22 cellular contexts compared by ENCODE assay signal in genomic region chr1:169238506-169238905, GRCh38.
DNase-seq lines count a peak whose midpoint lies in the region; ATAC-seq, FAIRE-seq and TF ChIP-seq lines count a peak whose summit lies in the region.
"Had no signal": no experiment of that assay in that cellular context is flagged by ENCODE, and none has a peak within 500 bp of the region (broad histone marks: within the 10 kb centered on the region; RNA-seq: fewer than 3 reads in every experiment).

No MANE protein-coding gene starts in this region.

- H3K27me3 ChIP-seq in GM23248 (replicated peaks; ENCODE audit: insufficient read depth) (no peaks in the 10 kb centered on the region), brain microvascular endothelial cell (replicated peaks) (no peaks in the 10 kb centered on the region), foreskin keratinocyte (no peaks in the 10 kb centered on the region)
- H3K27me3 ChIP-seq: BLaER1 had no signal

- H3F3A ChIP-seq in GM23248 (ENCODE audit: insufficient read depth): 0 out of 2 replicates have a peak, but pooled peaks cover 7% of the 10 kb centered on the region

- peak; percentile 71 for ATAC-seq in foreskin keratinocyte
- ATAC-seq: naive thymus-derived CD8-positive, alpha-beta T cell had no signal

- H3K4me1 ChIP-seq in GM23248 (ENCODE audit: insufficient read depth) (peaks cover 16% of the 10 kb centered on the region), foreskin keratinocyte (peaks cover 9% of the 10 kb centered on the region)
- H3K4me1 ChIP-seq: BLaER1 had no signal

- H3K4me2 ChIP-seq in GM23248 (ENCODE audit: unreplicated experiment): no peak overlapping the region
- H3K4me2 ChIP-seq: BLaER1 had no signal

- H3K79me2 ChIP-seq in GM23248 (ENCODE audit: insufficient read depth): no peaks in the 10 kb centered on the region
- H3K79me2 ChIP-seq: parathyroid adenoma had no signal

- no peaks in the 10 kb centered on the region for H3K9me2 ChIP-seq in GM23248 (ENCODE audit: insufficient read depth)

- H3K4me3 ChIP-seq in GM23248 (no peak overlapping the region), brain microvascular endothelial cell (ENCODE audit: low read depth, low read length) (no peak overlapping the region)
- H3K4me3 ChIP-seq: BLaER1, skin epidermis had no signal

- no peaks in the 10 kb centered on the region; the same call in 1 of the 2 replicates for H3K36me3 ChIP-seq in GM23248 (ENCODE audit: low read depth)
- H3K36me3 ChIP-seq in brain microvascular endothelial cell (replicated peaks): no peaks in the 10 kb centered on the region
- H3K36me3 ChIP-seq: BLaER1 had no signal

- WGBS in GM23248 (ENCODE audit: low coverage in 1 of 2, low lambda C conversion rate in 2 of 2, missing lambda C conversion rate in 2 of 2), 2 experiments: 54 to 61% methylated on average over 3 of the region's 3 CpGs

- TF ChIP-seq CTCF in D721Med (IDR thresholded peaks at IDR 0.05; ENCODE audit: insufficient read depth, missing control alignments) (no peak), brain microvascular endothelial cell (IDR thresholded peaks at IDR 0.05; ENCODE audit: low read depth, low read length, missing control alignments) (no peak), foreskin keratinocyte (conservative IDR thresholded peaks at IDR 0.05) (no peak)

- peak; percentile 85 for FAIRE-seq in D721Med (lab: Jason Lieb, UNC)

- H3K27ac ChIP-seq in GM23248: no peak overlapping the region
- no peak overlapping the region for H3K27ac ChIP-seq in brain microvascular endothelial cell
- no peak overlapping the region for H3K27ac ChIP-seq in foreskin keratinocyte
- H3K27ac ChIP-seq: BLaER1, parathyroid adenoma, skin epidermis had no signal

- in situ Hi-C loops in GM23248 (cut with MboI): no loop called here
- in situ Hi-C loops in brain microvascular endothelial cell (cut with HindIII; ENCODE audit: low pct_ligation_motif_present, low sequenced_read_pairs): no loop called here

- no peaks in the 10 kb centered on the region for H4K20me1 ChIP-seq in GM23248 (ENCODE audit: insufficient read depth)
- H4K20me1 ChIP-seq: BLaER1 had no signal

- no peak for DNase-seq in D721Med (ENCODE audit: insufficient read length, low spot score)
- peak; percentile 71 for DNase-seq in GM23248
- peak; percentile 5 for DNase-seq in brain microvascular endothelial cell
- peak in 1 of 2 donors; percentile 46 for DNase-seq in foreskin keratinocyte
- no peak for DNase-seq in retina
- DNase-seq in cerebellar nuclear complex (lab: John Stamatoyannopoulos, UW): no peak
- DNase-seq in SIG-M5 treated with dmso at 0.1 percent for 504 hours (lab: John Stamatoyannopoulos, UW; ENCODE audit: unreplicated experiment): no peak
- DNase-seq in activated CD4-positive, alpha-beta T cell treated with anti-CD3 and anti-CD28 coated beads, Interleukin-2, amount 50 U/mL, for 4 hours: no peak
- DNase-seq: activated T-cell treated with anti-CD3 and anti-CD28 coated beads, Interleukin-2, amount 50 U/mL, for 24 hours; effector memory CD4-positive, alpha-beta T cell; foreskin melanocyte; H9; kidney glomerular epithelial cell; naive thymus-derived CD8-positive, alpha-beta T cell; NCI-H1436 treated with DMSO at 0.1 percent for 48 hours; NCI-H2171; NCI-H526 treated with DMSO at 0.1 percent for 48 hours; SHP77; stimulated activated CD4-positive, alpha-beta T cell treated with anti-CD3 and anti-CD28 coated beads, Interleukin-2, amount 100 ng/mL, for 48 hours had no signal

- H3K9me3 ChIP-seq in GM23248 (ENCODE audit: low read depth): no peaks in the 10 kb centered on the region
- H3K9me3 ChIP-seq: BLaER1 had no signal

- no peak overlapping the region for H3K9ac ChIP-seq in GM23248
- H3K9ac ChIP-seq: BLaER1, parathyroid adenoma had no signal

- H2AFZ ChIP-seq in GM23248: no peak overlapping the region
- H2AFZ ChIP-seq: parathyroid adenoma had no signal

Comparison
In these comparisons a context has a peak if more than half of its experiments do, and no peak if none do; other contexts are left out.
1. DNase-seq: peak in GM23248 (single experiment) and brain microvascular endothelial cell (single experiment); none in D721Med (single experiment), retina (single experiment), cerebellar nuclear complex (0 of 2), SIG-M5 treated with dmso at 0.1 percent for 504 hours (single experiment) and activated CD4-positive, alpha-beta T cell treated with anti-CD3 and anti-CD28 coated beads, Interleukin-2, amount 50 U/mL, for 4 hours (0 of 2).